In genomic region chr10:43026039-43026973, GRCh38 we compare ENCODE assay signal across 1 cellular context.
TF ChIP-seq lines count a peak whose summit lies in the region.

No MANE protein-coding gene starts in this region.

TF ChIP-seq in WTC11, 78 proteins besides CTCF, POLR2A, EP300 and RAD21 (continued from another document):
- TF ChIP-seq ATF6 (CRISPR knock-in tag; IDR thresholded peaks at IDR 0.05) (no peak), RELA (CRISPR knock-in tag; IDR thresholded peaks at IDR 0.05; ENCODE audit: borderline replicate concordance) (no peak), JUN (CRISPR knock-in tag; IDR thresholded peaks at IDR 0.05) (no peak), HMGA2 (CRISPR knock-in tag; IDR thresholded peaks at IDR 0.05) (no peak), NFATC4 (CRISPR knock-in tag; IDR thresholded peaks at IDR 0.05) (no peak), NR2C2 (CRISPR knock-in tag; IDR thresholded peaks at IDR 0.05) (no peak), ATF1 (CRISPR knock-in tag; IDR thresholded peaks at IDR 0.05) (0 out of 2 replicates have a peak, but pooled peaks have one; percentile 21), TP53 (CRISPR knock-in tag; IDR thresholded peaks at IDR 0.05) (no peak), MAX (CRISPR knock-in tag; IDR thresholded peaks at IDR 0.05) (peak; percentile 79), SP1 (CRISPR knock-in tag; conservative IDR thresholded peaks at IDR 0.05) (peak; percentile 63; the same call in 1 of the 2 replicates), NFE2L1 (CRISPR knock-in tag; IDR thresholded peaks at IDR 0.05) (no peak), CDX4 (CRISPR knock-in tag; IDR thresholded peaks at IDR 0.05; ENCODE audit: borderline replicate concordance) (no peak), ZNF219 (CRISPR knock-in tag; IDR thresholded peaks at IDR 0.05; ENCODE audit: borderline replicate concordance) (no peak), ZMAT4 (CRISPR knock-in tag; IDR thresholded peaks at IDR 0.05) (no peak), TEAD1 (CRISPR knock-in tag; IDR thresholded peaks at IDR 0.05) (no peak), ATF2 (CRISPR knock-in tag; IDR thresholded peaks at IDR 0.05; ENCODE audit: borderline replicate concordance, low read depth) (no peak), FOXP1 (CRISPR knock-in tag; IDR thresholded peaks at IDR 0.05; ENCODE audit: borderline replicate concordance) (peak; percentile 38; the same call in 1 of the 2 replicates), MYBL2 (CRISPR knock-in tag; IDR thresholded peaks at IDR 0.05) (no peak), ZNF281 (CRISPR knock-in tag; IDR thresholded peaks at IDR 0.05) (peak; percentile 68), ZBTB43 (CRISPR knock-in tag; IDR thresholded peaks at IDR 0.05) (0 out of 2 replicates have a peak, but pooled peaks have one; percentile 65), HMGXB4 (CRISPR knock-in tag; IDR thresholded peaks at IDR 0.05) (no peak)
TF ChIP-seq in WTC11: peak in this region for 7.
